In the genomic region with DNA sequence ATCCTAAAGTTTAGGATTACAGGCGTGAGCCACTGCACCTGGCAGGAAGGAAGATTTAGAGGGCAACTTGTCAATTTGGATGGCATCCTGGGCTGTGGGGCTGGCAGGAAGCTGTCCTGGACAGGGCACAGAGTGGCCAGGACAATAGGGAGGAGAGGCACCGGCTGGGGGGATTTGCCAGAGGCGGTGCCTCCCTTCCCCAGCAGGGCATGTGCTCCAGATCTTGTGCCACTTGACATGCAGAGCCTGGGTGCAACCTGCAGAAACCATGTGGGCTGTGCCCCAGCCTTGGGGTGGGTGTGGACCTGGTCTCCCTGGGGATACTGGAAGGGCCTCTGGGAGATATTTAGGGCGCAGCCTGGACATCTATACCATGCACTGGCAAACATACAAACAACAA, we compare ENCODE assay signal across 8 cellular contexts. TPM values are rescaled to one million over a fixed set of nuclear protein-coding genes. Genes with fewer than 3 reads are reported as not detected.
A peak's percentile ranks its signal among the peaks of the same experiment; 100 is the strongest.
DNase-seq lines count a peak whose midpoint lies in the region; ATAC-seq and TF ChIP-seq lines count a peak whose summit lies in the region.

No MANE protein-coding gene starts in this region.

- no peak for TF ChIP-seq POLR2A in ovary (IDR thresholded peaks at IDR 0.05)

- 60 to 75% methylated on average over 4 of the region's 4 CpGs for WGBS in esophagus, 2 donors
- WGBS in ovary, 3 donors, result 60 to 76% (median 66%) methylated on average over 4 of the region's 4 CpGs

- intact Hi-C loops in ovary (cut with DNase I), result no loop called here

- H3K9me3 ChIP-seq in OCI-LY3 (ENCODE audit: insufficient read depth, low read length) (no peaks in the 10 kb centered on the region), esophagus (ENCODE audit: control insufficient read depth in 2 of 2, insufficient read depth in 1 of 2, low read depth in 1 of 2, low read length in 1 of 2) (no peaks in the 10 kb centered on the region), ovary (no peaks in the 10 kb centered on the region)

- H3K4me3 ChIP-seq in GM12865 (ENCODE audit: low read depth, low read length) (peak overlapping the region; percentile 46), OCI-LY3 (ENCODE audit: low read length) (no peak overlapping the region), esophagus (ENCODE audit: low read depth in 1 of 2, low read length in 2 of 2) (no peak overlapping the region), ovary (no peak overlapping the region)

- H3K36me3 ChIP-seq in OCI-LY3 (replicated peaks; ENCODE audit: low read depth, low read length), result no peaks in the 10 kb centered on the region
- no peaks in the 10 kb centered on the region for H3K36me3 ChIP-seq in esophagus (ENCODE audit: control insufficient read depth in 2 of 2, insufficient read depth in 2 of 2, low read length in 1 of 2)
- H3K36me3 ChIP-seq in ovary, result no peaks in the 10 kb centered on the region

- H3K27ac ChIP-seq in OCI-LY3 (ENCODE audit: low read length) (peak overlapping the region; percentile 69), esophagus (ENCODE audit: low read depth in 2 of 2, low read length in 1 of 2) (peak overlapping the region; percentile 82 to 92), ovary (peak overlapping the region; percentile 69 to 84)

- no peak for ATAC-seq in GM18519 (IDR thresholded peaks at IDR 0.05; ENCODE audit: low FRiP score, unreplicated experiment)
- ATAC-seq in HG02852 (IDR thresholded peaks at IDR 0.05; ENCODE audit: unreplicated experiment), result no peak

- DNase-seq in GM12865 (ENCODE audit: low read depth) (peak; percentile 26), ovary (peak; percentile 21 to 52 (median 51)), NCI-H146 treated with DMSO at 0.1 percent for 48 hours (lab: John Stamatoyannopoulos, UW; ENCODE audit: unreplicated experiment) (no peak), foreskin melanocyte (no peak)

- peaks cover 21% of the 10 kb centered on the region for H3K4me1 ChIP-seq in OCI-LY3 (ENCODE audit: low read length)
- H3K4me1 ChIP-seq in esophagus (ENCODE audit: control insufficient read depth in 2 of 2, insufficient read depth in 2 of 2, low read length in 1 of 2), result peaks cover 3 to 5% of the 10 kb centered on the region in 2 donors
- peaks cover 6% of the 10 kb centered on the region for H3K4me1 ChIP-seq in ovary (ENCODE audit: insufficient read depth)

- H3K79me2 ChIP-seq in OCI-LY3 (ENCODE audit: low read length), result no peaks in the 10 kb centered on the region

- H3K4me2 ChIP-seq in OCI-LY3 (ENCODE audit: low read length), result peak overlapping the region; percentile 84

- H3K9ac ChIP-seq in OCI-LY3 (ENCODE audit: low read length), result peak overlapping the region; percentile 67; the same call in 1 of the 2 replicates

- H3K27me3 ChIP-seq in OCI-LY3 (ENCODE audit: low read depth, low read length) (no peaks in the 10 kb centered on the region), esophagus (ENCODE audit: control insufficient read depth in 1 of 2, insufficient read depth in 2 of 2, low read length in 2 of 2) (no peaks in the 10 kb centered on the region), ovary (no peaks in the 10 kb centered on the region)

- no peaks in the 10 kb centered on the region for H4K20me1 ChIP-seq in OCI-LY3 (ENCODE audit: insufficient read depth, low read length)

- TF ChIP-seq CTCF in GM12865 (IDR thresholded peaks at IDR 0.05; ENCODE audit: insufficient read depth, low read depth, low read length, missing control alignments), result no peak
- TF ChIP-seq CTCF in OCI-LY3 (IDR thresholded peaks at IDR 0.05; ENCODE audit: low read depth, low read length), result no peak
- TF ChIP-seq CTCF in ovary (IDR thresholded peaks at IDR 0.05), result no peak

- no peak for TF ChIP-seq EP300 in ovary (IDR thresholded peaks at IDR 0.05)

- H2AFZ ChIP-seq in OCI-LY3 (ENCODE audit: low read depth, low read length), result peak overlapping the region; percentile 90

RNA-seq across cellular contexts. Expression of a gene that starts 58.6 kb away (rescaled TPM):
- 1,000 to 10,000 TPM; 5,932 to 7,853 TPM for polyA plus RNA-seq in esophagus
- total RNA-seq in ovary, result over 10,000 TPM; 15,703 to 19,058 (median 16,968) TPM
- over 10,000 TPM; 15,578 to 19,769 TPM for polyA plus RNA-seq in ovary

Comparison
In these comparisons a context has a peak if more than half of its experiments do, and no peak if none do; other contexts are left out.
1. DNase-seq: peak in GM12865 (single experiment) and ovary (5 of 5); none in NCI-H146 treated with DMSO at 0.1 percent for 48 hours (single experiment) and foreskin melanocyte (single experiment).
2. Peak in every context shown above with its lines, with median percentiles within 50 percentile points of each other: H3K27ac ChIP-seq.